ENCODE assay signal across 10 cellular contexts in genomic region chr9:124863371-124863831, GRCh38. TPM values are rescaled to one million over a fixed set of nuclear protein-coding genes. Genes with fewer than 3 reads are reported as not detected.
A peak's percentile ranks its signal among the peaks of the same experiment; 100 is the strongest.
DNase-seq lines count a peak whose midpoint lies in the region; TF ChIP-seq lines count a peak whose summit lies in the region.
"Had no signal": no experiment of that assay in that cellular context is flagged by ENCODE, and none has a peak within 500 bp of the region (broad histone marks: within the 10 kb centered on the region; RNA-seq: fewer than 3 reads in every experiment).

No MANE protein-coding gene starts in this region.

- peak overlapping the region; percentile 37 for H3K9ac ChIP-seq in SK-N-MC (ENCODE audit: insufficient read length)

- H3K36me3 ChIP-seq in SK-N-MC (ENCODE audit: insufficient read depth, low read length) = peaks cover 31% of the 10 kb centered on the region
- peaks cover 19% of the 10 kb centered on the region for H3K36me3 ChIP-seq in cardiac muscle cell
- H3K36me3 ChIP-seq in spleen = peaks cover under 1 to 28% (median 24%) of the 10 kb centered on the region in 6 donors
- H3K36me3 ChIP-seq: ovary had no signal

- peaks cover 28% of the 10 kb centered on the region for H3K4me1 Mint-ChIP-seq in activated CD4-positive, alpha-beta T cell treated with anti-CD3 and anti-CD28 coated beads, Interleukin-2, amount 10 ng/mL, durations not matched to agents 24 days and 14 days

- no peaks in the 10 kb centered on the region for H3K9me3 Mint-ChIP-seq in activated CD4-positive, alpha-beta T cell treated with anti-CD3 and anti-CD28 coated beads, Interleukin-2, amount 10 ng/mL, durations not matched to agents 24 days and 14 days

- intact Hi-C loops in activated CD4-positive, alpha-beta T cell treated with anti-CD3 and anti-CD28 coated beads, Interleukin-2, amount 10 ng/mL, durations not matched to agents 24 days and 14 days (cut with micrococcal nuclease) = loop anchor here (2.0 to 10.0 kb wide), 2 partner anchors 325 to 449 kb away; partner anchors contain the start of genes PPP6C and PSMB7
- intact Hi-C loops in spleen (cut with DNase I; ENCODE audit: low total_unique reads) = no loop called here

- no peaks in the 10 kb centered on the region for H3K27me3 ChIP-seq in cardiac muscle cell
- H3K27me3 ChIP-seq in spleen (replicated peaks in 1 of 7) = no peaks in the 10 kb centered on the region
- H3K27me3 ChIP-seq: ovary had no signal

- no peak for DNase-seq in activated CD4-positive, alpha-beta T cell treated with anti-CD3 and anti-CD28 coated beads, Interleukin-2, amount 10 ng/mL, durations not matched to agents 24 days and 14 days
- DNase-seq in activated CD4-positive, alpha-beta T cell treated with anti-CD3 and anti-CD28 coated beads, Interleukin-2, amount 50 U/mL, for 4 hours = no peak
- DNase-seq in SK-N-MC (ENCODE audit: low read depth, low spot score) (no peak), cardiac muscle cell (ENCODE audit: low read depth in 1 of 2, low spot score in 1 of 2) (no peak), spleen (no peak), NCI-H1436 treated with DMSO at 0.1 percent for 48 hours (lab: John Stamatoyannopoulos, UW) (no peak), COR-L47 (lab: John Stamatoyannopoulos, UW) (no peak), GM20000 (ENCODE audit: low spot score) (no peak)
- DNase-seq: ovary had no signal

- TF ChIP-seq POLR2A in spleen (IDR thresholded peaks at IDR 0.05) = no peak

- H3K4me3 Mint-ChIP-seq in activated CD4-positive, alpha-beta T cell treated with anti-CD3 and anti-CD28 coated beads, Interleukin-2, amount 10 ng/mL, durations not matched to agents 24 days and 14 days = peak overlapping the region; percentile 58

- no peaks in the 10 kb centered on the region for H3K27me3 Mint-ChIP-seq in activated CD4-positive, alpha-beta T cell treated with anti-CD3 and anti-CD28 coated beads, Interleukin-2, amount 10 ng/mL, durations not matched to agents 24 days and 14 days

- H3K27ac Mint-ChIP-seq in activated CD4-positive, alpha-beta T cell treated with anti-CD3 and anti-CD28 coated beads, Interleukin-2, amount 10 ng/mL, durations not matched to agents 24 days and 14 days = peak overlapping the region; percentile 7

- H3K4me1 ChIP-seq in cardiac muscle cell (ENCODE audit: low read depth) = peaks cover 11% of the 10 kb centered on the region
- H3K4me1 ChIP-seq in spleen = peaks cover 37 to 67% (median 58%) of the 10 kb centered on the region in 6 donors

- 50 to 74% (median 60%) methylated on average over 7 of the region's 7 CpGs for WGBS in spleen, 5 donors

- no peak for TF ChIP-seq CTCF in cardiac muscle cell (IDR thresholded peaks at IDR 0.05; ENCODE audit: low read depth, low read length)
- no peak for TF ChIP-seq CTCF in spleen (IDR thresholded peaks at IDR 0.05 in 8 of 11, conservative IDR thresholded peaks at IDR 0.05 in 3 of 11)
- TF ChIP-seq CTCF in GM20000 (IDR thresholded peaks at IDR 0.05; ENCODE audit: extremely low read depth, missing control alignments) = no peak

- H3K4me3 ChIP-seq in SK-N-MC = no peak overlapping the region
- no peak overlapping the region for H3K4me3 ChIP-seq in cardiac muscle cell
- H3K4me3 ChIP-seq in spleen = no peak overlapping the region

- H3K36me3 Mint-ChIP-seq in activated CD4-positive, alpha-beta T cell treated with anti-CD3 and anti-CD28 coated beads, Interleukin-2, amount 10 ng/mL, durations not matched to agents 24 days and 14 days (ENCODE audit: low read depth) = peaks cover 40% of the 10 kb centered on the region

- H3K27ac ChIP-seq in SK-N-MC (peak overlapping the region; percentile 70), cardiac muscle cell (peak overlapping the region; percentile 56), spleen (peak overlapping the region; percentile 22 to 96 (median 94))
- H3K27ac ChIP-seq: ovary had no signal

- H3K9me3 ChIP-seq in SK-N-MC (ENCODE audit: low read depth, low read length) (no peaks in the 10 kb centered on the region), cardiac muscle cell (ENCODE audit: low read depth) (no peaks in the 10 kb centered on the region), spleen (no peaks in the 10 kb centered on the region)
- H3K9me3 ChIP-seq: ovary had no signal

RNA-seq across cellular contexts. Expression of gene ARPC5L, which starts 1.5 kb away (rescaled TPM):
- 99.8 and 103 TPM in 2 replicates for total RNA-seq in activated CD4-positive, alpha-beta T cell treated with anti-CD3 and anti-CD28 coated beads, Interleukin-2, amount 10 ng/mL, durations not matched to agents 24 days and 14 days
- 24.3 and 36.0 TPM in 2 replicates for total RNA-seq in cardiac muscle cell
- 61.2 and 88.8 TPM in 2 replicates for polyA plus RNA-seq in cardiac muscle cell
- 10 to 100 TPM; 33.6 to 50.4 (median 47.3) TPM for total RNA-seq in spleen
- polyA plus RNA-seq in spleen = 10 to 100 TPM; 48.1 to 75.3 (median 48.9) TPM

RNA-seq across cellular contexts. Expression of gene RPL35, which starts 1.6 kb away (rescaled TPM):
- total RNA-seq in activated CD4-positive, alpha-beta T cell treated with anti-CD3 and anti-CD28 coated beads, Interleukin-2, amount 10 ng/mL, durations not matched to agents 24 days and 14 days = 1,878 and 1,905 TPM in 2 replicates
- total RNA-seq in cardiac muscle cell (2,527 and 2,996 TPM in 2 replicates), spleen (1,000 to 10,000 TPM in 4 of 7 donors, 100 to 1,000 TPM in 3; 873 to 1,139 (median 1,001) TPM)
- polyA plus RNA-seq in cardiac muscle cell (1,204 and 1,356 TPM in 2 replicates), spleen (1,000 to 10,000 TPM; 7,414 to 8,208 (median 8,201) TPM)

RNA-seq across cellular contexts. Expression of gene WDR38, which starts 10.1 kb away (rescaled TPM):
- not detected in 2 replicates for total RNA-seq in activated CD4-positive, alpha-beta T cell treated with anti-CD3 and anti-CD28 coated beads, Interleukin-2, amount 10 ng/mL, durations not matched to agents 24 days and 14 days
- total RNA-seq in cardiac muscle cell (not detected in 2 replicates), spleen (not detected)
- polyA plus RNA-seq in cardiac muscle cell (not detected in 2 replicates), spleen (not detected)
- polyA plus RNA-seq: BJ, ovary had no signal
